Comparison of ENCODE assay signal across 12 cellular contexts in genomic region chr17:17098426-17099035, GRCh38. TPM values are rescaled to one million over a fixed set of nuclear protein-coding genes. Genes with fewer than 3 reads are reported as not detected.
A peak's percentile ranks its signal among the peaks of the same experiment; 100 is the strongest.
DNase-seq lines count a peak whose midpoint lies in the region; ATAC-seq and TF ChIP-seq lines count a peak whose summit lies in the region.
"Had no signal": no experiment of that assay in that cellular context is flagged by ENCODE, and none has a peak within 500 bp of the region (broad histone marks: within the 10 kb centered on the region; RNA-seq: fewer than 3 reads in every experiment).

No MANE protein-coding gene starts in this region.

- peaks cover 55% of the 10 kb centered on the region for H3K4me1 Mint-ChIP-seq in glutamatergic neuron (ENCODE audit: low read depth, unreplicated experiment)

- H3K9ac ChIP-seq in neuronal stem cell (ENCODE audit: low read depth, low read length, poor library complexity), result no peak overlapping the region

- no peaks in the 10 kb centered on the region for H3K36me3 Mint-ChIP-seq in glutamatergic neuron (ENCODE audit: unreplicated experiment)

- H3K18ac ChIP-seq in neuronal stem cell (ENCODE audit: low read length), result peak overlapping the region; percentile 39

- TF ChIP-seq CTCF in ascending aorta (IDR thresholded peaks at IDR 0.05) (no peak), glutamatergic neuron (IDR thresholded peaks at IDR 0.05; ENCODE audit: partially characterized antibody, unreplicated experiment) (no peak), upper lobe of left lung (IDR thresholded peaks at IDR 0.05) (no peak)

- H4K8ac ChIP-seq in neuronal stem cell (ENCODE audit: low read depth, low read length), result no peak overlapping the region

- H3K27me3 Mint-ChIP-seq in glutamatergic neuron (ENCODE audit: unreplicated experiment), result peaks cover 12% of the 10 kb centered on the region

- H3K27ac ChIP-seq in ascending aorta (peak overlapping the region; percentile 44 to 62), neuronal stem cell (replicated peaks; ENCODE audit: low read length) (peak overlapping the region; percentile 62), upper lobe of left lung (peak overlapping the region; percentile 5 to 73 (median 60))

- no peak overlapping the region for H3K4me3 ChIP-seq in ascending aorta
- H3K4me3 ChIP-seq in neuronal stem cell (ENCODE audit: low read length in 2 of 2), result no peak overlapping the region
- H3K4me3 ChIP-seq in upper lobe of left lung, result no peak overlapping the region

- H3K4me1 ChIP-seq in ascending aorta (peaks cover 18 to 39% of the 10 kb centered on the region in 2 donors), neuronal stem cell (ENCODE audit: control insufficient read depth in 2 of 2, insufficient read depth in 1 of 2, low read depth in 1 of 2, low read length in 2 of 2) (peaks cover 10 to 26% of the 10 kb centered on the region in 2 donors), upper lobe of left lung (peaks cover 40 to 62% (median 52%) of the 10 kb centered on the region in 4 donors)

- no peak overlapping the region for H3K4me2 ChIP-seq in neuronal stem cell (ENCODE audit: insufficient read depth, low read length, poor library complexity, severe bottlenecking)

- H3K4me3 Mint-ChIP-seq in glutamatergic neuron (ENCODE audit: unreplicated experiment), result peak overlapping the region; percentile 52
- H3K4me3 Mint-ChIP-seq: activated T-cell treated with anti-CD3 and anti-CD28 coated beads, Interleukin-2, amount 50 U/mL, for 72 hours had no signal

- H2AFZ ChIP-seq in neuronal stem cell (ENCODE audit: low read length), result no peak overlapping the region

- WGBS in neuronal stem cell (ENCODE audit: extremely low coverage in 2 of 2, insufficient read length in 2 of 2, insufficient replicate concordance in 1 of 2), 2 donors, result no CpG with 5 or more reads among the region's 13 CpGs
- 67 to 75% methylated on average over 13 of the region's 13 CpGs for WGBS in upper lobe of left lung, 2 donors

- H2BK12ac ChIP-seq in neuronal stem cell (ENCODE audit: low read length), result no peak overlapping the region

- H3K9me3 ChIP-seq in ascending aorta (no peaks in the 10 kb centered on the region), neuronal stem cell (replicated peaks in 1 of 2; ENCODE audit: control insufficient read depth in 2 of 2, insufficient read depth in 1 of 2, low read depth in 1 of 2, low read length in 2 of 2) (no peaks in the 10 kb centered on the region), upper lobe of left lung (no peaks in the 10 kb centered on the region)

- H3K9me3 Mint-ChIP-seq in glutamatergic neuron (ENCODE audit: unreplicated experiment), result peaks cover 7% of the 10 kb centered on the region
- H3K9me3 Mint-ChIP-seq: activated T-cell treated with anti-CD3 and anti-CD28 coated beads, Interleukin-2, amount 50 U/mL, for 72 hours had no signal

- ATAC-seq in upper lobe of left lung (ENCODE audit: low FRiP score in 2 of 2), result peak in 1 of 2 donors; percentile 57
- ATAC-seq in GM21529 (IDR thresholded peaks at IDR 0.05; ENCODE audit: unreplicated experiment), result no peak
- ATAC-seq: activated T-cell treated with anti-CD3 and anti-CD28 coated beads, Interleukin-2, amount 50 U/mL, for 72 hours; PC-3 had no signal

- H3K4ac ChIP-seq in neuronal stem cell (ENCODE audit: low read length), result no peak overlapping the region

- DNase-seq in ascending aorta (ENCODE audit: low spot score in 2 of 2) (no peak), glutamatergic neuron (no peak), neuronal stem cell (ENCODE audit: low spot score) (no peak), upper lobe of left lung (no peak), NCI-H748 (lab: John Stamatoyannopoulos, UW; ENCODE audit: unreplicated experiment) (no peak), GM19238 (ENCODE audit: insufficient read length, low spot score) (no peak)
- DNase-seq: activated T-cell treated with anti-CD3 and anti-CD28 coated beads, Interleukin-2, amount 50 U/mL, for 72 hours; cortex of kidney; NCI-H2081 treated with DMSO at 0.1 percent for 48 hours; nucleus accumbens; PC-3 had no signal

- no peak overlapping the region for H2AK5ac ChIP-seq in neuronal stem cell (ENCODE audit: low read depth, low read length)

- H3K27ac Mint-ChIP-seq in glutamatergic neuron (ENCODE audit: unreplicated experiment), result peak overlapping the region; percentile 33
- H3K27ac Mint-ChIP-seq: activated T-cell treated with anti-CD3 and anti-CD28 coated beads, Interleukin-2, amount 50 U/mL, for 72 hours had no signal

- H3K27me3 ChIP-seq in ascending aorta, result no peaks in the 10 kb centered on the region
- H3K27me3 ChIP-seq in neuronal stem cell (ENCODE audit: control insufficient read depth in 3 of 3, insufficient read depth in 3 of 3, low read depth in 1 of 3, low read length in 3 of 3), result no peaks in the 10 kb centered on the region
- no peaks in the 10 kb centered on the region for H3K27me3 ChIP-seq in upper lobe of left lung

- TF ChIP-seq POLR2A in upper lobe of left lung (IDR thresholded peaks at IDR 0.05), result no peak

- no peak overlapping the region for H2BK15ac ChIP-seq in neuronal stem cell (ENCODE audit: low read length)

- H4K91ac ChIP-seq in neuronal stem cell (ENCODE audit: low read depth, low read length, poor library complexity), result no peak overlapping the region

- H3K23ac ChIP-seq in neuronal stem cell (ENCODE audit: low read depth, low read length, poor library complexity), result no peak overlapping the region

- H3K14ac ChIP-seq in neuronal stem cell (ENCODE audit: low read length), result no peak overlapping the region

- no peak overlapping the region for H2BK120ac ChIP-seq in neuronal stem cell (ENCODE audit: low read depth, low read length)

- intact Hi-C loops in ascending aorta (cut with DNase I), result no loop called here

- H3K79me1 ChIP-seq in neuronal stem cell (ENCODE audit: low read depth, low read length), result peaks cover 9% of the 10 kb centered on the region

- H3K36me3 ChIP-seq in ascending aorta (peaks cover 0 to 4% of the 10 kb centered on the region in 2 donors), neuronal stem cell (replicated peaks in 1 of 2; ENCODE audit: control insufficient read depth in 2 of 2, insufficient read depth in 2 of 2, low read length in 2 of 2) (peaks cover 0 to 16% of the 10 kb centered on the region in 2 donors), upper lobe of left lung (peaks cover 0 to 17% (median 3%) of the 10 kb centered on the region in 4 donors)

- H2BK5ac ChIP-seq in neuronal stem cell (ENCODE audit: low read length), result no peak overlapping the region

- TF ChIP-seq EP300 in upper lobe of left lung (IDR thresholded peaks at IDR 0.05), result no peak

RNA-seq across cellular contexts. Expression of gene MPRIP, which starts 56.3 kb away (rescaled TPM):
- 246 TPM for total RNA-seq in ascending aorta
- total RNA-seq in glutamatergic neuron (ENCODE audit: unreplicated experiment), result 863 TPM
- 67.7 TPM for polyA plus RNA-seq in neuronal stem cell (2013, experiment 1 of 2)
- 72.4 TPM for polyA plus RNA-seq in neuronal stem cell (2013, experiment 2 of 2)
- total RNA-seq in upper lobe of left lung, result 100 to 1,000 TPM; 201 to 380 (median 285) TPM
